Comparison of ENCODE assay signal across 8 cellular contexts in the genomic region with DNA sequence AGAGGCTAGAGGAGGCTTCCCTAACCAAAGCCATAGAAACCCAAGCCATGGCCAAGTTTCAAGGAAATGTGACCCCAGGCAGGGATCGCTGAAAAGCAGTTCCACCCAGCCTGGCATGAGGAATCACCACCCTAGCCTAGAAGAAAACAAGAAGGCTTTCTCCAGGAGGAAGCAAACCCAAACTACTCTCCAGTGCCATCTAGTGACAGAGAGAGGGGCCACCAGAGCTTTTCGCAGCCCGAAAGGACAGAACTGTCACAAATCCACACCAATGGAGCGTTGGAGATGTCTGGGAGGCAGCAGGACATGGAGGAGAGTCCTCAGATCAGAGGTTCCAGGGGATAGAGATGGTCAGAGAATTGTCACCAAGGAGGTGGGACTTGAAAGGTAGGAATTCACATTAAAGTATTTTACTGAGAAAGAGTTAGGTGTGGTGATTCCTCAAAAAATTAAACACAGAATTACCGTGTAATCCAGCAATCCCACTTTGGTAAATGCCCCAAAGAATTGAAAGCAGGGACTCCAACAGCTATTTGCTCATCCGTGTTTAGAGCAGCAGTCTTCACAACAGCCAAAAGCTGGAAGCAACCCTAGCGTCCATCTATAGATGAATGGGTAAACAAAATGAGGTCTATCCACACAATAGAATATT.
DNase-seq lines count a peak whose midpoint lies in the region; ATAC-seq and TF ChIP-seq lines count a peak whose summit lies in the region.

No MANE protein-coding gene starts in this region.

- H3K4me1 ChIP-seq in IMR-90 (ENCODE audit: control insufficient read depth, insufficient read depth, low read length) (no peaks in the 10 kb centered on the region), cardiac muscle cell (ENCODE audit: low read depth) (no peaks in the 10 kb centered on the region), psoas muscle (no peaks in the 10 kb centered on the region)

- dilution Hi-C loops in IMR-90 (cut with HindIII; ENCODE audit: low sequenced_read_pairs, unreplicated experiment) = no loop called here

- H3K36me3 ChIP-seq in IMR-90 (ENCODE audit: control insufficient read depth, insufficient read depth, low read length) (no peaks in the 10 kb centered on the region), cardiac muscle cell (no peaks in the 10 kb centered on the region), psoas muscle (ENCODE audit: insufficient read depth in 1 of 2, low read depth in 1 of 2) (no peaks in the 10 kb centered on the region)

- no peak overlapping the region for H2AK5ac ChIP-seq in IMR-90 (ENCODE audit: low read depth, low read length)

- peak; percentile 91 for TF ChIP-seq CTCF in IMR-90 (conservative IDR thresholded peaks at IDR 0.05; ENCODE audit: low read depth, low read length)
- TF ChIP-seq CTCF in cardiac muscle cell (IDR thresholded peaks at IDR 0.05; ENCODE audit: low read depth, low read length) = peak; percentile 97
- peak; percentile 46 for TF ChIP-seq CTCF in psoas muscle (IDR thresholded peaks at IDR 0.05)

- H2BK15ac ChIP-seq in IMR-90 (ENCODE audit: low read depth, low read length) = no peak overlapping the region

- peaks cover 6% of the 10 kb centered on the region for H3K9me3 ChIP-seq in IMR-90 (ENCODE audit: control insufficient read depth, insufficient read depth, low read length)
- no peaks in the 10 kb centered on the region for H3K9me3 ChIP-seq in cardiac muscle cell (ENCODE audit: low read depth)
- H3K9me3 ChIP-seq in psoas muscle = no peaks in the 10 kb centered on the region

- intact Hi-C loops in IMR-90 (cut with micrococcal nuclease) = loop anchor here (1.0 to 5.0 kb wide), 3 partner anchors 121 to 276 kb away; no protein-coding TSS in a partner anchor
- intact Hi-C loops in activated naive CD4-positive, alpha-beta T cell treated with anti-CD3 and anti-CD28 coated beads for 36 hours (cut with micrococcal nuclease) = loop anchor here (1.0 to 2.0 kb wide), 3 partner anchors 86 to 276 kb away; a partner anchor contains a TSS
- intact Hi-C loops in psoas muscle (cut with DNase I) = no loop called here

- peak; percentile 41 for DNase-seq in DMS153 (lab: John Stamatoyannopoulos, UW)
- peak; percentile 58 for DNase-seq in IMR-90
- DNase-seq in RKO (ENCODE audit: low spot score) = peak; percentile 63
- peak; percentile 78 for DNase-seq in activated naive CD4-positive, alpha-beta T cell treated with anti-CD3 and anti-CD28 coated beads for 36 hours
- peak; percentile 67 to 73 for DNase-seq in cardiac muscle cell (ENCODE audit: low read depth in 1 of 2, low spot score in 1 of 2)
- DNase-seq in psoas muscle = no peak

- in situ Hi-C loops in IMR-90 (cut with MboI; ENCODE audit: low sequenced_read_pairs) = loop anchor here (10.0 kb wide), 2 partner anchors 112 to 272 kb away; no protein-coding TSS in a partner anchor

- no peak overlapping the region for H4K5ac ChIP-seq in IMR-90 (ENCODE audit: low read depth, low read length)

- H3K4me2 ChIP-seq in IMR-90 (ENCODE audit: low read depth, low read length) = no peak overlapping the region

- no peak overlapping the region for H3K27ac ChIP-seq in IMR-90 (ENCODE audit: insufficient read depth, low read length)
- H3K27ac ChIP-seq in cardiac muscle cell = no peak overlapping the region
- no peak overlapping the region for H3K27ac ChIP-seq in psoas muscle

- no peaks in the 10 kb centered on the region for H3K79me1 ChIP-seq in IMR-90 (ENCODE audit: low read depth in 1 of 2, low read length in 2 of 2)

- ATAC-seq in IMR-90 (ENCODE audit: low read depth) (peak; percentile 97), psoas muscle (peak in 1 of 4 donors; percentile 53), GM21367 (IDR thresholded peaks at IDR 0.05; ENCODE audit: unreplicated experiment) (no peak), HG02870 (IDR thresholded peaks at IDR 0.05; ENCODE audit: unreplicated experiment) (no peak)

- H3K36me3 Mint-ChIP-seq in activated naive CD4-positive, alpha-beta T cell treated with anti-CD3 and anti-CD28 coated beads for 36 hours (ENCODE audit: low read depth) = no peaks in the 10 kb centered on the region

- H4K91ac ChIP-seq in IMR-90 (ENCODE audit: insufficient read depth, low read depth, low read length) = no peak overlapping the region

- CTCF ChIA-PET in IMR-90 (lab: Yijun Ruan, JAX) = interaction anchor here (1.2 kb wide), 1 partner anchor 13 kb away, joined by 3 read pairs; no protein-coding TSS in a partner anchor
- CTCF ChIA-PET in activated naive CD4-positive, alpha-beta T cell treated with anti-CD3 and anti-CD28 coated beads for 36 hours (lab: Charles Lee) = interaction anchor here (0.6 to 1.7 kb wide), 6 partner anchors 11 to 1446 kb away, joined by 3 to 10 read pairs (median 3); no protein-coding TSS in a partner anchor

- no peaks in the 10 kb centered on the region for H4K20me1 ChIP-seq in IMR-90 (ENCODE audit: insufficient read depth, low read length)

- no peak overlapping the region for H3K27ac Mint-ChIP-seq in activated naive CD4-positive, alpha-beta T cell treated with anti-CD3 and anti-CD28 coated beads for 36 hours

- H2BK120ac ChIP-seq in IMR-90 (ENCODE audit: low read depth, low read length) = no peak overlapping the region

- no peak overlapping the region for H4K8ac ChIP-seq in IMR-90 (ENCODE audit: low read depth in 2 of 2, low read length in 2 of 2)

- H3K56ac ChIP-seq in IMR-90 (ENCODE audit: extremely low read depth, insufficient read depth, low read length) = no peak overlapping the region

- no peak overlapping the region for H3K4me3 Mint-ChIP-seq in activated naive CD4-positive, alpha-beta T cell treated with anti-CD3 and anti-CD28 coated beads for 36 hours

- H2AK9ac ChIP-seq in IMR-90 (replicated peaks; ENCODE audit: low read depth, low read length, poor library complexity) = peak overlapping the region; percentile 63

- POLR2A ChIA-PET in IMR-90 (lab: Charles Lee; ENCODE audit: unreplicated experiment) = no interaction called here

- no peak overlapping the region for H3K4ac ChIP-seq in IMR-90 (ENCODE audit: low read depth, low read length)

- TF ChIP-seq POLR2A in IMR-90 (IDR thresholded peaks at IDR 0.05; ENCODE audit: low read depth, low read length) = no peak

- H3K14ac ChIP-seq in IMR-90 (replicated peaks; ENCODE audit: low read depth, low read length) = no peak overlapping the region

- no TSS peak for BruUV-seq in IMR-90 (replicated peaks; lab: Mats Ljungman, UMichigan)

- peaks cover 6% of the 10 kb centered on the region for H3K9me3 Mint-ChIP-seq in activated naive CD4-positive, alpha-beta T cell treated with anti-CD3 and anti-CD28 coated beads for 36 hours

- no peak overlapping the region for H3K23ac ChIP-seq in IMR-90 (ENCODE audit: low read depth, low read length)

- TF ChIP-seq RAD21 in IMR-90 (IDR thresholded peaks at IDR 0.05; ENCODE audit: low read length) = peak; percentile 85

- H3K27me3 ChIP-seq in IMR-90 (ENCODE audit: control insufficient read depth, insufficient read depth, low read length) = peaks cover 32% of the 10 kb centered on the region
- peaks cover 4% of the 10 kb centered on the region for H3K27me3 ChIP-seq in cardiac muscle cell
- H3K27me3 ChIP-seq in psoas muscle (ENCODE audit: insufficient read depth in 3 of 3, low read length in 2 of 3) = peaks cover 0 to 31% (median 6%) of the 10 kb centered on the region in 3 donors

- peaks cover 8% of the 10 kb centered on the region for H3K27me3 Mint-ChIP-seq in activated naive CD4-positive, alpha-beta T cell treated with anti-CD3 and anti-CD28 coated beads for 36 hours (ENCODE audit: low read depth)

- no peaks in the 10 kb centered on the region for H3K9me1 ChIP-seq in IMR-90 (ENCODE audit: insufficient read depth, low read length)

- WGBS in IMR-90 (ENCODE audit: extremely low coverage in 2 of 2, insufficient read length in 1 of 2), 2 experiments = no CpG with 5 or more reads among the region's 7 CpGs
- 20 to 21% (median 21%) methylated on average over 7 of the region's 7 CpGs for WGBS in psoas muscle, 3 donors

- H2BK20ac ChIP-seq in IMR-90 (ENCODE audit: low read depth, low read length) = no peak overlapping the region; the same call in 1 of the 2 replicates

- H3K4me1 Mint-ChIP-seq in activated naive CD4-positive, alpha-beta T cell treated with anti-CD3 and anti-CD28 coated beads for 36 hours (ENCODE audit: low read depth) = no peaks in the 10 kb centered on the region

- H2BK5ac ChIP-seq in IMR-90 (ENCODE audit: low read depth, low read length, poor library complexity, severe bottlenecking) = no peak overlapping the region

- no peak overlapping the region for H3K4me3 ChIP-seq in IMR-90 (ENCODE audit: insufficient read depth, low read depth, low read length)
- no peak overlapping the region for H3K4me3 ChIP-seq in cardiac muscle cell
- no peak overlapping the region for H3K4me3 ChIP-seq in psoas muscle

- no peak overlapping the region for H2AFZ ChIP-seq in IMR-90 (replicated peaks; ENCODE audit: low read length, poor library complexity)

- H3K18ac ChIP-seq in IMR-90 (ENCODE audit: low read depth, low read length) = no peak overlapping the region

- no peak overlapping the region for H3K9ac ChIP-seq in IMR-90 (ENCODE audit: low read depth, low read length)

TF ChIP-seq in IMR-90, 13 proteins besides CTCF, POLR2A, EP300 and RAD21:
- TF ChIP-seq NFE2L2 (IDR thresholded peaks at IDR 0.05; ENCODE audit: low read depth, low read length) (no peak), SMC3 (IDR thresholded peaks at IDR 0.05; ENCODE audit: low read depth, low read length) (peak; percentile 91)

Comparison
In these comparisons a context has a peak if more than half of its experiments do, and no peak if none do; other contexts are left out.
1. DNase-seq: peak in DMS153 (single experiment), IMR-90 (single experiment), RKO (single experiment), activated naive CD4-positive, alpha-beta T cell treated with anti-CD3 and anti-CD28 coated beads for 36 hours (single experiment) and cardiac muscle cell (2 of 2); none in psoas muscle (0 of 2).
2. CTCF ChIP-seq: peak in every context shown above with its lines; median percentile 97 in cardiac muscle cell; 91 in IMR-90; 46 in psoas muscle.
3. intact Hi-C loops: an anchor here in IMR-90 (1.0 to 5.0 kb wide) and activated naive CD4-positive, alpha-beta T cell treated with anti-CD3 and anti-CD28 coated beads for 36 hours (1.0 to 2.0 kb wide); none called in psoas muscle.